8 cellular contexts compared by ENCODE assay signal in genomic region chr15:76196286-76196948, GRCh38.
DNase-seq lines count a peak whose midpoint lies in the region; TF ChIP-seq lines count a peak whose summit lies in the region.

No MANE protein-coding gene starts in this region.

- H3K4me3 ChIP-seq in retinal pigment epithelial cell (ENCODE audit: low read length), result no peak overlapping the region

- no peak for TF ChIP-seq CTCF in retinal pigment epithelial cell (conservative IDR thresholded peaks at IDR 0.05; ENCODE audit: low read depth, low read length)

- DNase-seq in AG20443 (ENCODE audit: low spot score), result peak; percentile 91
- DNase-seq in HT-29 (ENCODE audit: low spot score), result peak; percentile 90
- peak; percentile 54 for DNase-seq in UCSD-AML1 (lab: John Stamatoyannopoulos, UW; ENCODE audit: unreplicated experiment)
- DNase-seq in glomerular visceral epithelial cell (ENCODE audit: extremely low spot score), result peak; percentile 95
- DNase-seq in retinal pigment epithelial cell (ENCODE audit: low read depth), result peak; percentile 79
- no peak for DNase-seq in foreskin melanocyte
- DNase-seq in NCI-H526 (lab: John Stamatoyannopoulos, UW), result no peak
- no peak for DNase-seq in NCI-H345 treated with DMSO at 0.1 percent for 48 hours (lab: John Stamatoyannopoulos, UW; ENCODE audit: unreplicated experiment)

Comparison
In these comparisons a context has a peak if more than half of its experiments do, and no peak if none do; other contexts are left out.
1. DNase-seq: peak in AG20443 (single experiment), HT-29 (single experiment), UCSD-AML1 (single experiment), glomerular visceral epithelial cell (single experiment) and retinal pigment epithelial cell (single experiment); none in foreskin melanocyte (single experiment), NCI-H526 (0 of 2) and NCI-H345 treated with DMSO at 0.1 percent for 48 hours (single experiment).